Comparison of ENCODE assay signal across 21 cellular contexts in genomic region chr12:28413455-28414109, GRCh38.
DNase-seq lines count a peak whose midpoint lies in the region; ATAC-seq and TF ChIP-seq lines count a peak whose summit lies in the region.
"Had no signal": no experiment of that assay in that cellular context is flagged by ENCODE, and none has a peak within 500 bp of the region (broad histone marks: within the 10 kb centered on the region; RNA-seq: fewer than 3 reads in every experiment).

No MANE protein-coding gene starts in this region.

- H2AK5ac ChIP-seq in neuronal stem cell (ENCODE audit: low read depth, low read length) = no peak overlapping the region

- no peak for TF ChIP-seq POLR2A in GM18505 (IDR thresholded peaks at IDR 0.05; ENCODE audit: borderline replicate concordance, extremely low read depth, insufficient read depth, insufficient read length)

- no peaks in the 10 kb centered on the region for H3K9me3 ChIP-seq in neuronal stem cell (replicated peaks in 1 of 2; ENCODE audit: control insufficient read depth in 2 of 2, insufficient read depth in 1 of 2, low read depth in 1 of 2, low read length in 2 of 2)
- H3K9me3 ChIP-seq in CD8-positive, alpha-beta T cell (ENCODE audit: low read length) = no peaks in the 10 kb centered on the region
- H3K9me3 ChIP-seq: gastrocnemius medialis, transverse colon had no signal

- no peak overlapping the region for H3K9ac ChIP-seq in neuronal stem cell (ENCODE audit: low read depth, low read length, poor library complexity)

- no peak overlapping the region for H2BK15ac ChIP-seq in neuronal stem cell (ENCODE audit: low read length)

- CTCF ChIA-PET in CD8-positive, alpha-beta T cell (lab: Charles Lee) = no interaction called here

- H3K27me3 ChIP-seq in neuronal stem cell (ENCODE audit: control insufficient read depth in 3 of 3, insufficient read depth in 3 of 3, low read depth in 1 of 3, low read length in 3 of 3) = no peaks in the 10 kb centered on the region
- no peaks in the 10 kb centered on the region for H3K27me3 ChIP-seq in CD8-positive, alpha-beta T cell (ENCODE audit: insufficient read depth, low read length)
- H3K27me3 ChIP-seq: gastrocnemius medialis, transverse colon had no signal

- no peak overlapping the region for H3K14ac ChIP-seq in neuronal stem cell (ENCODE audit: low read length)

- no peak overlapping the region for H3K4me3 ChIP-seq in neuronal stem cell (ENCODE audit: low read length in 2 of 2)
- H3K4me3 ChIP-seq in CD8-positive, alpha-beta T cell (ENCODE audit: low read depth, low read length) = no peak overlapping the region
- H3K4me3 ChIP-seq: coronary artery, gastrocnemius medialis, transverse colon had no signal

- POLR2A ChIA-PET in CD8-positive, alpha-beta T cell (lab: Charles Lee) = no interaction called here

- H2BK120ac ChIP-seq in neuronal stem cell (ENCODE audit: low read depth, low read length) = no peak overlapping the region

- H3K4me2 ChIP-seq in neuronal stem cell (ENCODE audit: insufficient read depth, low read length, poor library complexity, severe bottlenecking) = no peak overlapping the region

- no peaks in the 10 kb centered on the region for H3K9me3 Mint-ChIP-seq in CD8-positive, alpha-beta T cell
- H3K9me3 Mint-ChIP-seq: stimulated activated effector memory CD8-positive, alpha-beta T cell treated with anti-CD3 and anti-CD28 coated beads, Interleukin-12 subunit alpha, Interleukin-12 subunit beta, amount 100 ng/mL, for 72 hours had no signal

- peak; percentile 21 for DNase-seq in germinal center (ENCODE audit: low spot score)
- DNase-seq in neuronal stem cell (ENCODE audit: low spot score) = no peak
- no peak for DNase-seq in CD8-positive, alpha-beta T cell
- no peak for DNase-seq in HT-29 (ENCODE audit: low spot score)
- DNase-seq: activated naive CD4-positive, alpha-beta T cell treated with Interleukin-2 at 50 U/mL for 16 hours; C1 segment of cervical spinal cord; DMS79 treated with DMSO at 0.1 percent for 48 hours; gastrocnemius medialis; MM.1S; NCI-H82; small intestine; T-helper 1 cell; transverse colon had no signal

- H4K91ac ChIP-seq in neuronal stem cell (ENCODE audit: low read depth, low read length, poor library complexity) = no peak overlapping the region

- no peaks in the 10 kb centered on the region for H3K27me3 Mint-ChIP-seq in CD8-positive, alpha-beta T cell (ENCODE audit: low read depth)

- no peak for TF ChIP-seq CTCF in CD8-positive, alpha-beta T cell (IDR thresholded peaks at IDR 0.05)

- no peaks in the 10 kb centered on the region for H3K4me1 ChIP-seq in neuronal stem cell (ENCODE audit: control insufficient read depth in 2 of 2, insufficient read depth in 1 of 2, low read depth in 1 of 2, low read length in 2 of 2)
- H3K4me1 ChIP-seq in CD8-positive, alpha-beta T cell (ENCODE audit: insufficient read depth, low read length) = no peaks in the 10 kb centered on the region
- H3K4me1 ChIP-seq: gastrocnemius medialis, transverse colon had no signal

- no peak overlapping the region for H3K18ac ChIP-seq in neuronal stem cell (ENCODE audit: low read length)

- no peak overlapping the region for H3K4me3 Mint-ChIP-seq in CD8-positive, alpha-beta T cell
- H3K4me3 Mint-ChIP-seq: stimulated activated effector memory CD8-positive, alpha-beta T cell treated with anti-CD3 and anti-CD28 coated beads, Interleukin-12 subunit alpha, Interleukin-12 subunit beta, amount 100 ng/mL, for 72 hours had no signal

- no peak overlapping the region for H3K23ac ChIP-seq in neuronal stem cell (ENCODE audit: low read depth, low read length, poor library complexity)

- no peak overlapping the region for H2AFZ ChIP-seq in neuronal stem cell (ENCODE audit: low read length)

- ATAC-seq in GM18873 (IDR thresholded peaks at IDR 0.05; ENCODE audit: low FRiP score, unreplicated experiment) (peak; percentile 94), HG02623 (IDR thresholded peaks at IDR 0.05; ENCODE audit: unreplicated experiment) (peak; percentile 60), HG03520 (IDR thresholded peaks at IDR 0.05; ENCODE audit: unreplicated experiment) (peak; percentile 84), GM18505 (IDR thresholded peaks at IDR 0.05; ENCODE audit: unreplicated experiment) (no peak)
- no peak for ATAC-seq in CD8-positive, alpha-beta T cell
- ATAC-seq: activated CD4-positive, CD25-positive, alpha-beta regulatory T cell treated with anti-CD3 and anti-CD28 coated beads, Interleukin-2, amount 50 U/mL, for 24 hours; gastrocnemius medialis; stimulated activated effector memory CD8-positive, alpha-beta T cell treated with anti-CD3 and anti-CD28 coated beads, Interleukin-12 subunit alpha, Interleukin-12 subunit beta, amount 100 ng/mL, for 72 hours had no signal

- peaks cover 45% of the 10 kb centered on the region for H3K36me3 Mint-ChIP-seq in CD8-positive, alpha-beta T cell

- H4K8ac ChIP-seq in neuronal stem cell (ENCODE audit: low read depth, low read length) = no peak overlapping the region

- no peaks in the 10 kb centered on the region for H3K79me1 ChIP-seq in neuronal stem cell (ENCODE audit: low read depth, low read length)

- peaks cover 0 to 1% of the 10 kb centered on the region in 2 donors for H3K36me3 ChIP-seq in neuronal stem cell (replicated peaks in 1 of 2; ENCODE audit: control insufficient read depth in 2 of 2, insufficient read depth in 2 of 2, low read length in 2 of 2)
- H3K36me3 ChIP-seq in CD8-positive, alpha-beta T cell (ENCODE audit: insufficient read depth, low read length) = peaks cover 4% of the 10 kb centered on the region

- H2BK12ac ChIP-seq in neuronal stem cell (ENCODE audit: low read length) = no peak overlapping the region

- no peak overlapping the region for H3K4ac ChIP-seq in neuronal stem cell (ENCODE audit: low read length)

- H2BK5ac ChIP-seq in neuronal stem cell (ENCODE audit: low read length) = no peak overlapping the region

- WGBS in neuronal stem cell (ENCODE audit: extremely low coverage in 2 of 2, insufficient read length in 2 of 2, insufficient replicate concordance in 1 of 2), 2 donors = no CpG with 5 or more reads among the region's 6 CpGs

- peaks cover 2% of the 10 kb centered on the region for H3K4me1 Mint-ChIP-seq in CD8-positive, alpha-beta T cell (ENCODE audit: low read depth)
- H3K4me1 Mint-ChIP-seq: stimulated activated effector memory CD8-positive, alpha-beta T cell treated with anti-CD3 and anti-CD28 coated beads, Interleukin-12 subunit alpha, Interleukin-12 subunit beta, amount 100 ng/mL, for 72 hours had no signal

- intact Hi-C loops in CD8-positive, alpha-beta T cell (cut with DNase I, micrococcal nuclease) = no loop called here

- no peak overlapping the region for H3K27ac ChIP-seq in neuronal stem cell (replicated peaks; ENCODE audit: low read length)
- no peak overlapping the region for H3K27ac ChIP-seq in CD8-positive, alpha-beta T cell (ENCODE audit: low read depth, low read length)
- H3K27ac ChIP-seq: coronary artery, epithelial cell of prostate, gastrocnemius medialis, transverse colon had no signal

- H3K27ac Mint-ChIP-seq in CD8-positive, alpha-beta T cell = no peak overlapping the region
- H3K27ac Mint-ChIP-seq: stimulated activated effector memory CD8-positive, alpha-beta T cell treated with anti-CD3 and anti-CD28 coated beads, Interleukin-12 subunit alpha, Interleukin-12 subunit beta, amount 100 ng/mL, for 72 hours had no signal

Comparison
In these comparisons a context has a peak if more than half of its experiments do, and no peak if none do; other contexts are left out.
1. ATAC-seq: peak in GM18873 (single experiment), HG02623 (single experiment) and HG03520 (single experiment); none in CD8-positive, alpha-beta T cell (single experiment) and GM18505 (single experiment).